In the genomic region with DNA sequence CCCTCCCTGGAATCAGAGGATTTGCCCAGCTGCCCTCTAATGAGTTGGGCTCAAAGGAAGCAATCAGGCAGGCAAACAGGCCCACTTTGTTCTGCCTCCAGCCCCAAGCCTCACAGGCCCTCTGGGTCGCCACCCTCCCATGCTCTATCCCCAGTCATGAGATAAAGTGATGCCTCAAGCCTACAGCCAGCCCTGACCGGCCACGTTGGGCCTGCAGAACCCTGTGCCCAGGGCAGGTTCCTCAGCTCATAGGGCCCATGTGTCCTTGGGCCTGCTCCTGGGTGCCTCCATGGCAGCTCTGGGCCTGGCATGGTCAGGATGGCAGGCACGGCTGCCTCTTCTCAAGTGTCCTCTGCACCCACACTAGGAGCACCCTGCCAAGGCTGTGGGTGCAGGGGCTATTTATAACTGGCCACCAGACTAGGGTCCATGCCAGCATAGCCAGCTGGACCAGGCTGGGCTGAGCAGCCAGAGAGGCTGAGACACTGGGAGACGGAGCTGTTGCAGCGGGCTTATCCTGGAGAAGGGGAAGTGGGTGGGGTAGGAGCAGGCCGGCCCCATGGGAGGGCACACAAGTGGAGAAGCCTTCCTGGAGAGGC, we compare ENCODE assay signal across 12 cellular contexts. TPM values are rescaled to one million over a fixed set of nuclear protein-coding genes. Genes with fewer than 3 reads are reported as not detected.
DNase-seq lines count a peak whose midpoint lies in the region; ATAC-seq and TF ChIP-seq lines count a peak whose summit lies in the region.
"Had no signal": no experiment of that assay in that cellular context is flagged by ENCODE, and none has a peak within 500 bp of the region (broad histone marks: within the 10 kb centered on the region; RNA-seq: fewer than 3 reads in every experiment).

No MANE protein-coding gene starts in this region.

- H3K4me3 Mint-ChIP-seq in nephron progenitor cell = no peak overlapping the region

- H3K9me3 Mint-ChIP-seq in nephron progenitor cell = no peaks in the 10 kb centered on the region
- H3K9me3 Mint-ChIP-seq: IgD-negative memory B cell had no signal

- H3K4me1 Mint-ChIP-seq in nephron progenitor cell = peaks cover 45% of the 10 kb centered on the region

- peaks cover 5% of the 10 kb centered on the region; the same call in 1 of the 2 replicates for H3K36me3 ChIP-seq in Karpas-422 (ENCODE audit: insufficient read depth, low read length)
- H3K36me3 ChIP-seq in SJCRH30 = peaks cover 28% of the 10 kb centered on the region
- H3K36me3 ChIP-seq: WERI-Rb-1 had no signal

- peaks cover 50% of the 10 kb centered on the region for H3K79me2 ChIP-seq in Karpas-422 (ENCODE audit: low read length)

- peaks cover 5% of the 10 kb centered on the region for H3K36me3 Mint-ChIP-seq in nephron progenitor cell (ENCODE audit: low read depth)

- no peak overlapping the region for H3K27ac Mint-ChIP-seq in nephron progenitor cell

- H3K4me3 ChIP-seq in Karpas-422 (ENCODE audit: low read length) = no peak overlapping the region
- no peak overlapping the region for H3K4me3 ChIP-seq in skin epidermis
- no peak overlapping the region for H3K4me3 ChIP-seq in SJCRH30
- H3K4me3 ChIP-seq: testis had no signal

- H3K4me1 ChIP-seq in Karpas-422 (ENCODE audit: low read length) = peaks cover 50% of the 10 kb centered on the region
- H3K4me1 ChIP-seq in SJCRH30 = no peaks in the 10 kb centered on the region

- H3K27ac ChIP-seq in Karpas-422 (ENCODE audit: low read length) = peak overlapping the region; percentile 67
- peak overlapping the region in 13 of 21 experiments; percentile 2 to 84 (median 29) for H3K27ac ChIP-seq in skin epidermis
- no peak overlapping the region for H3K27ac ChIP-seq in SJCRH30
- H3K27ac ChIP-seq: testis, WERI-Rb-1 had no signal

- no peak overlapping the region for H3K4me2 ChIP-seq in Karpas-422 (ENCODE audit: low read depth, low read length, poor library complexity, severe bottlenecking)

- peaks cover 4% of the 10 kb centered on the region for H3K27me3 Mint-ChIP-seq in nephron progenitor cell (ENCODE audit: low read depth, poor library complexity)
- H3K27me3 Mint-ChIP-seq: IgD-negative memory B cell had no signal

- DNase-seq in Karpas-422 (no peak), amygdala (lab: John Stamatoyannopoulos, UW) (peak in 40 of 56 donors; percentile 32 to 83 (median 64)), hypothalamus (lab: John Stamatoyannopoulos, UW) (peak in 27 of 51 donors; percentile 32 to 82 (median 59)), SJCRH30 (no peak), NCI-H748 treated with DMSO at 0.1 percent for 48 hours (lab: John Stamatoyannopoulos, UW) (no peak), nephron progenitor cell (no peak)
- DNase-seq: NCI-H524 treated with DMSO at 0.1 percent for 48 hours, testis, WERI-Rb-1 had no signal

- H3K9me2 ChIP-seq in Karpas-422 (replicated peaks; ENCODE audit: insufficient read depth, low read length) = no peaks in the 10 kb centered on the region

- H3K9me3 ChIP-seq in Karpas-422 (ENCODE audit: low read length) (no peaks in the 10 kb centered on the region), SJCRH30 (replicated peaks) (no peaks in the 10 kb centered on the region)
- H3K9me3 ChIP-seq: testis had no signal

- H3K27me3 ChIP-seq in Karpas-422 (ENCODE audit: low read length) (no peaks in the 10 kb centered on the region), SJCRH30 (no peaks in the 10 kb centered on the region)
- H3K27me3 ChIP-seq: testis had no signal

- H2AFZ ChIP-seq in Karpas-422 (ENCODE audit: low read length) = no peak overlapping the region

- H3K9ac ChIP-seq in Karpas-422 (ENCODE audit: low read length) = peak overlapping the region; percentile 35; the same call in 1 of the 2 replicates

- no peaks in the 10 kb centered on the region for H4K20me1 ChIP-seq in Karpas-422 (ENCODE audit: insufficient read depth, low read depth, low read length)

- no peak for TF ChIP-seq CTCF in nephron progenitor cell (IDR thresholded peaks at IDR 0.05)

- ATAC-seq in GM21528 (IDR thresholded peaks at IDR 0.05; ENCODE audit: low FRiP score, unreplicated experiment) = no peak

RNA-seq across cellular contexts. Expression of gene HDAC7, which starts 20.2 kb away (rescaled TPM):
- total RNA-seq in Karpas-422 (2014; rRNA removed; shearing (Covaris generic); ENCODE audit: low replicate concordance) = 36.2 and 54.8 TPM in 2 replicates
- total RNA-seq in SJCRH30 (2014; rRNA removed; shearing (Covaris generic)) = 34.9 and 37.1 TPM in 2 replicates

RNA-seq across cellular contexts. Expression of gene SLC48A1, which starts 26.4 kb away (rescaled TPM):
- 21.5 and 21.9 TPM in 2 replicates for total RNA-seq in Karpas-422 (2014; rRNA removed; shearing (Covaris generic); ENCODE audit: low replicate concordance)
- total RNA-seq in SJCRH30 (2014; rRNA removed; shearing (Covaris generic)) = 1.1 and 1.4 TPM in 2 replicates

RNA-seq across cellular contexts. Expression of gene RAPGEF3, which starts 40.8 kb away (rescaled TPM):
- total RNA-seq in Karpas-422 (2014; rRNA removed; shearing (Covaris generic); ENCODE audit: low replicate concordance) = 4.4 and 11.9 TPM in 2 replicates
- 0.49 and 0.68 TPM in 2 replicates for total RNA-seq in SJCRH30 (2014; rRNA removed; shearing (Covaris generic))

Comparison
In these comparisons a context has a peak if more than half of its experiments do, and no peak if none do; other contexts are left out.
1. DNase-seq: peak in amygdala (40 of 56) and hypothalamus (27 of 51); none in Karpas-422 (single experiment), SJCRH30 (0 of 2), NCI-H748 treated with DMSO at 0.1 percent for 48 hours (single experiment) and nephron progenitor cell (single experiment).